In the genomic region with DNA sequence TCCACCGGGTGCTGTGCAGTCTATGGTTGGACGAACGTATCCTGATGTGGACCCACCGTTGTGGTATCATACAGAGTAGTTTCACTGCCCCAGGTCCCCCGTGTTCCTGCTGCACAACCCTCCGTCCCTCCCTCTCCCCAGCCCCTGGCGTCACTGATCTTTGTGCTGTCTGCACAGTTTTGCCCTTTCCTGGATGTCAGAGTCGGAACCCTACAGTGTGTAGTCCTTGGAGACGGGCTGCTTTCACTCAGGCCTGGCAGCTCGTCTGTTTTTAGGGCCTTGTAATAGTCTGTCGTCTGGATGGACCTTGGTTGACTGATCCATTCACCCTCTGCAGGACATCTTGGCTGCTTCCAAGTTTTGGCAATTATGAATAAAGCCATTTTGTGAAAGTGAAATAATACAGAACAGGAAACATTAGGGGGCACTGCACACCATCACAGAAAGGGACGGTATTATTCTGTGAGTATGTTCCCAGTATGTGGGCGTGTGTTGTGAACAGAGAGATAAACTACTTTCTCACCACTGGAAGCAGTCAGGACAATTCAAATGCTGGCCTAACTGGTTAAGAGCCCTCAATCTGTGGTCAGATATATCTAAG, we compare ENCODE assay signal across 8 cellular contexts.
DNase-seq lines count a peak whose midpoint lies in the region; ATAC-seq, FAIRE-seq and TF ChIP-seq lines count a peak whose summit lies in the region.
"Not testable (repeated sequence)": the region's sequence is repeated elsewhere in the genome, so short reads cannot be mapped to it uniquely, and the experiment has no call there.

No MANE protein-coding gene starts in this region.

- peaks cover 70% of the 10 kb centered on the region for H3K4me1 Mint-ChIP-seq in activated T-cell treated with anti-CD3 and anti-CD28 coated beads, Interleukin-2, amount 50 U/mL, for 4 hours (ENCODE audit: low read depth)

- not testable (repeated sequence) for H3K36me3 Mint-ChIP-seq in activated T-cell treated with anti-CD3 and anti-CD28 coated beads, Interleukin-2, amount 50 U/mL, for 4 hours (ENCODE audit: insufficient read depth)

- H3K9me3 Mint-ChIP-seq in activated T-cell treated with anti-CD3 and anti-CD28 coated beads, Interleukin-2, amount 50 U/mL, for 4 hours = not testable (repeated sequence)

- H3K27me3 ChIP-seq in DND-41 (ENCODE audit: insufficient read depth, low read length, poor library complexity); tibial artery: not testable (repeated sequence)

- H3K79me2 ChIP-seq in DND-41 (ENCODE audit: insufficient read depth, low read length) (peaks cover 100% of the 10 kb centered on the region), OCI-LY7 (ENCODE audit: insufficient read depth, low read depth, low read length) (peaks cover 98% of the 10 kb centered on the region)

- not testable (repeated sequence) for H3K4me3 ChIP-seq in DND-41 (ENCODE audit: low read depth in 1 of 2, low read length in 2 of 2); OCI-LY7 (ENCODE audit: low read depth, low read length, poor library complexity, severe bottlenecking); tibial artery

- not testable (repeated sequence) for H3K27me3 Mint-ChIP-seq in activated T-cell treated with anti-CD3 and anti-CD28 coated beads, Interleukin-2, amount 50 U/mL, for 4 hours (ENCODE audit: low read depth)

- H3K9ac ChIP-seq in DND-41 (ENCODE audit: low read depth, low read length) = not testable (repeated sequence)

- not testable (repeated sequence) for H3K9me3 ChIP-seq in DND-41 (ENCODE audit: insufficient read depth, low read length, severe bottlenecking); OCI-LY7 (ENCODE audit: low read length); tibial artery

- CTCF ChIA-PET in OCI-LY7 (lab: Charles Lee; ENCODE audit: unreplicated experiment) = not testable (repeated sequence)

- intact Hi-C loops in OCI-LY7 (cut with micrococcal nuclease; ENCODE audit: unreplicated experiment) = loop anchor here (1.0 to 2.0 kb wide), 3 partner anchors 155 to 224 kb away; a partner anchor contains a TSS
- intact Hi-C loops in tibial artery (cut with DNase I; ENCODE audit: low total_unique reads) = loop anchor here (10.0 kb wide), 2 partner anchors 171 to 301 kb away; a partner anchor contains a TSS

- not testable (repeated sequence) for H2AFZ ChIP-seq in DND-41 (ENCODE audit: low read depth, low read length); OCI-LY7 (ENCODE audit: low read length)

- H3K4me1 ChIP-seq in DND-41 (ENCODE audit: insufficient read depth, low read length) = not testable (repeated sequence)
- H3K4me1 ChIP-seq in OCI-LY7 (ENCODE audit: insufficient read depth, low read length, poor library complexity, severe bottlenecking) (peaks cover 63% of the 10 kb centered on the region), tibial artery (peaks cover 8 to 65% (median 48%) of the 10 kb centered on the region in 4 donors)

- H4K20me1 ChIP-seq in DND-41 (ENCODE audit: insufficient read depth, low read length) (peaks cover 95% of the 10 kb centered on the region), OCI-LY7 (ENCODE audit: insufficient read depth, low read length) (peaks cover 11% of the 10 kb centered on the region; the same call in 1 of the 2 replicates)

- POLR2A ChIA-PET in OCI-LY7 (lab: Charles Lee) = interaction anchor here (0.5 kb wide), 1 partner anchor 368 kb away, joined by 5 read pairs; a partner anchor contains a TSS

- peak; percentile 44 for DNase-seq in DND-41
- DNase-seq in HTR-8/SVneo (ENCODE audit: insufficient read length, low spot score) = peak; percentile 62
- peak; percentile 64 for DNase-seq in OCI-LY7 (ENCODE audit: low spot score)
- DNase-seq in activated T-cell treated with anti-CD3 and anti-CD28 coated beads, Interleukin-2, amount 50 U/mL, for 4 hours = not testable (repeated sequence)
- peak; percentile 86 to 90 for DNase-seq in dermis microvascular lymphatic vessel endothelial cell (ENCODE audit: low read depth in 2 of 2)
- DNase-seq in hippocampal formation (lab: John Stamatoyannopoulos, UW) = peak; percentile 52 to 92
- peak in 40 of 56 donors; percentile 20 to 78 (median 46) for DNase-seq in nucleus accumbens (lab: John Stamatoyannopoulos, UW)
- peak; percentile 44 to 66 for DNase-seq in tibial artery

- ATAC-seq in DND-41 (ENCODE audit: insufficient read depth, low read depth) = peak; percentile 66
- peak; percentile 54 to 57 for ATAC-seq in activated T-cell treated with anti-CD3 and anti-CD28 coated beads, Interleukin-2, amount 50 U/mL, for 4 hours

- TF ChIP-seq CTCF in DND-41 (IDR thresholded peaks at IDR 0.05; ENCODE audit: borderline replicate concordance, extremely low read depth, low read length, poor library complexity, severe bottlenecking) (peak; percentile 56), OCI-LY7 (conservative IDR thresholded peaks at IDR 0.05; ENCODE audit: low read length) (peak; percentile 79), tibial artery (IDR thresholded peaks at IDR 0.05) (peak; percentile 54 to 67)

- not testable (repeated sequence) for BruUV-seq in OCI-LY7 (replicated peaks; lab: Mats Ljungman, UMichigan)

- not testable (repeated sequence) for H3K9me2 ChIP-seq in OCI-LY7 (ENCODE audit: insufficient read depth, low read length)

- FAIRE-seq in HTR-8/SVneo (lab: Jason Lieb, UNC) = not testable (repeated sequence)

- H3K36me3 ChIP-seq in DND-41 (ENCODE audit: insufficient read depth, low read length) = peaks cover 15% of the 10 kb centered on the region
- peaks cover 11% of the 10 kb centered on the region for H3K36me3 ChIP-seq in OCI-LY7 (ENCODE audit: insufficient read depth, low read length)
- H3K36me3 ChIP-seq in tibial artery = not testable (repeated sequence)

- H3K4me3 Mint-ChIP-seq in activated T-cell treated with anti-CD3 and anti-CD28 coated beads, Interleukin-2, amount 50 U/mL, for 4 hours = not testable (repeated sequence)

- peak overlapping the region; percentile 18; the same call in 1 of the 2 replicates for H3K27ac ChIP-seq in DND-41 (ENCODE audit: low read length)
- H3K27ac ChIP-seq in OCI-LY7 (ENCODE audit: low read depth, low read length, poor library complexity, severe bottlenecking) = peak overlapping the region; percentile 37
- H3K27ac ChIP-seq in tibial artery = peak overlapping the region in 1 of 2 donors; percentile 26

- H3K4me2 ChIP-seq in DND-41 (ENCODE audit: insufficient read depth, low read length) = not testable (repeated sequence)
- peak overlapping the region; percentile 61 for H3K4me2 ChIP-seq in OCI-LY7 (ENCODE audit: low read length)
